Comparison of ENCODE assay signal across 8 cellular contexts in genomic region chr17:14070344-14071007, GRCh38. TPM values are rescaled to one million over a fixed set of nuclear protein-coding genes. Genes with fewer than 3 reads are reported as not detected.
DNase-seq lines count a peak whose midpoint lies in the region; ATAC-seq, FAIRE-seq and TF ChIP-seq lines count a peak whose summit lies in the region.

No MANE protein-coding gene starts in this region.

- H4K8ac ChIP-seq in trophoblast cell (ENCODE audit: low read depth, low read length): no peak overlapping the region

- H2BK12ac ChIP-seq in trophoblast cell (ENCODE audit: low read length): no peak overlapping the region

- no peaks in the 10 kb centered on the region for H3K27me3 ChIP-seq in fibroblast of lung (ENCODE audit: control insufficient read depth, insufficient read depth, low read length)
- no peaks in the 10 kb centered on the region for H3K27me3 ChIP-seq in trophoblast cell (ENCODE audit: insufficient read depth, low read length)

- no CpG with 5 or more reads among the region's 6 CpGs for WGBS in trophoblast cell (ENCODE audit: extremely low coverage, insufficient coverage, insufficient read length)

- peaks cover 6% of the 10 kb centered on the region for H3K79me1 ChIP-seq in trophoblast cell (ENCODE audit: low read length)

- H3K4me3 ChIP-seq in fibroblast of lung (replicated peaks in 1 of 4; ENCODE audit: control extremely low read depth in 1 of 4, insufficient read depth in 1 of 4, low read depth in 3 of 4, low read length in 4 of 4) (peak overlapping the region; percentile 79 to 99 (median 88)), trophoblast cell (ENCODE audit: low read depth, low read length) (no peak overlapping the region)

- H2AFZ ChIP-seq in fibroblast of lung (ENCODE audit: low read length) (no peak overlapping the region), trophoblast cell (ENCODE audit: insufficient read depth, low read length, poor library complexity) (no peak overlapping the region)

- H2BK120ac ChIP-seq in trophoblast cell (ENCODE audit: insufficient read depth, low read length, poor library complexity): no peak overlapping the region

- no peaks in the 10 kb centered on the region for H3K36me3 ChIP-seq in ES-I3 (ENCODE audit: insufficient read depth, low read length)
- no peaks in the 10 kb centered on the region for H3K36me3 ChIP-seq in fibroblast of lung (ENCODE audit: control insufficient read depth, insufficient read depth, low read length)
- H3K36me3 ChIP-seq in trophoblast cell (ENCODE audit: control insufficient read depth in 1 of 2, insufficient read depth in 2 of 2, low read length in 2 of 2): peaks cover 0 to 3% of the 10 kb centered on the region in 2 experiments

- H3K14ac ChIP-seq in trophoblast cell (ENCODE audit: low read length): no peak overlapping the region

- H3K9ac ChIP-seq in ES-I3 (ENCODE audit: low read depth, low read length) (peak overlapping the region; percentile 91), fibroblast of lung (ENCODE audit: insufficient read depth, low read length) (no peak overlapping the region), trophoblast cell (ENCODE audit: low read length) (no peak overlapping the region)

- no peak overlapping the region for H3K23ac ChIP-seq in trophoblast cell (ENCODE audit: low read length)

- no peak overlapping the region for H4K12ac ChIP-seq in trophoblast cell (ENCODE audit: low read depth, low read length)

- H4K91ac ChIP-seq in trophoblast cell (ENCODE audit: low read depth, low read length): no peak overlapping the region

- peak; percentile 37 for DNase-seq in RCC 7860 (ENCODE audit: low spot score)
- no peak for DNase-seq in fibroblast of lung (ENCODE audit: low read depth in 2 of 2)
- no peak for DNase-seq in trophoblast cell
- no peak for DNase-seq in hypothalamus (lab: John Stamatoyannopoulos, UW)
- no peak for DNase-seq in HCEC 1CT

- H3K9me3 ChIP-seq in ES-I3 (ENCODE audit: control insufficient read depth, insufficient read depth, low read length) (no peaks in the 10 kb centered on the region), fibroblast of lung (ENCODE audit: control insufficient read depth, insufficient read depth, low read depth, low read length) (no peaks in the 10 kb centered on the region), trophoblast cell (ENCODE audit: insufficient read depth, low read depth, low read length) (no peaks in the 10 kb centered on the region)

- ATAC-seq in GM21723 (IDR thresholded peaks at IDR 0.05; ENCODE audit: unreplicated experiment) (no peak), HG03196 (IDR thresholded peaks at IDR 0.05; ENCODE audit: unreplicated experiment) (no peak)

- 0 out of 2 replicates have a peak, but pooled peaks cover 4% of the 10 kb centered on the region for H3K4me1 ChIP-seq in ES-I3 (ENCODE audit: insufficient read depth, low read length)
- H3K4me1 ChIP-seq in fibroblast of lung (ENCODE audit: control insufficient read depth, extremely low read depth, insufficient read depth, low read length): peaks cover 3% of the 10 kb centered on the region
- peaks cover 2 to 5% of the 10 kb centered on the region in 2 experiments for H3K4me1 ChIP-seq in trophoblast cell (ENCODE audit: control insufficient read depth in 1 of 2, insufficient read depth in 2 of 2, low read length in 2 of 2)

- H3K4ac ChIP-seq in trophoblast cell (ENCODE audit: low read depth, low read length): peak overlapping the region; percentile 86

- peaks cover 38% of the 10 kb centered on the region for H3K79me2 ChIP-seq in fibroblast of lung (ENCODE audit: control insufficient read depth, insufficient read depth, low read length)
- peaks cover 14% of the 10 kb centered on the region for H3K79me2 ChIP-seq in trophoblast cell (ENCODE audit: control insufficient read depth, insufficient read depth, low read length, poor library complexity)

- H3K18ac ChIP-seq in trophoblast cell (ENCODE audit: low read length): no peak overlapping the region

- H2BK5ac ChIP-seq in trophoblast cell (ENCODE audit: low read depth, low read length, poor library complexity): no peak overlapping the region

- H3K4me2 ChIP-seq in fibroblast of lung (ENCODE audit: extremely low read depth, insufficient read depth, low read length): peak overlapping the region; percentile 84
- H3K4me2 ChIP-seq in trophoblast cell (ENCODE audit: low read length): peak overlapping the region; percentile 33

- H2AK5ac ChIP-seq in trophoblast cell (ENCODE audit: low read length): no peak overlapping the region

- no peak for TF ChIP-seq CTCF in fibroblast of lung (conservative IDR thresholded peaks at IDR 0.05 in 1 of 2, IDR thresholded peaks at IDR 0.05 in 1 of 2; ENCODE audit: low read depth in 1 of 2, low read length in 2 of 2)

- H3K27ac ChIP-seq in fibroblast of lung (ENCODE audit: insufficient read depth, low read length) (no peak overlapping the region), trophoblast cell (ENCODE audit: low read depth, low read length) (no peak overlapping the region)

- H4K20me1 ChIP-seq in fibroblast of lung (ENCODE audit: control insufficient read depth, extremely low read depth, insufficient read depth, low read length): no peaks in the 10 kb centered on the region

- no peak for FAIRE-seq in RCC 7860 (lab: Jason Lieb, UNC)

RNA-seq across cellular contexts. Expression of gene COX10, which starts 1.2 kb away (rescaled TPM):
- total RNA-seq in fibroblast of lung: 10.6 and 12.6 TPM in 2 replicates
- 12.5 and 14.0 TPM in 2 replicates for polyA plus RNA-seq in fibroblast of lung
- polyA plus RNA-seq in fibroblast of lung (2012): 7.8 and 8.7 TPM in 2 replicates
- polyA minus RNA-seq in fibroblast of lung (ENCODE audit: low replicate concordance): 9.0 and 9.6 TPM in 2 replicates
- 11.3 and 12.1 TPM in 2 replicates for polyA plus RNA-seq in trophoblast cell (2013)
